Comparison of ENCODE assay signal across 23 cellular contexts in the genomic region with DNA sequence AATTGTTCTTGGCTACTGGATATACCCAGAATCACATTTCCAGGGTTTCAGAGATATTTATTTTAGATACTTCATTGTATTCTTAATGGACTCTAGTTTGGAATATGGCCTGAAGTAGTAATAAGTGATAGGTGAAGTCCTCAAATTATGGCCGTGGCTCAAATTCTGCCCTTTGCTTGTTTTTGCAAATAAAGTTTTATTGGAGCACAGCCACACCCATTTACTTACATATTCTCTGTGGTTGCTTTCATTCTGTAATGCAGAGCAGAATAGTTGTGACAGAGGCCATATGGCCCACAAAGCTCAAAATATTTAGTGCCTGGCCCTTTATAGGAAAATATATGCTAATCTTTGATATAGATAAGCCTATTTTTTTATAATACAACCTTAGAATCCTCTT.
"Had no signal": no experiment of that assay in that cellular context is flagged by ENCODE, and none has a peak within 500 bp of the region (broad histone marks: within the 10 kb centered on the region; RNA-seq: fewer than 3 reads in every experiment).

No MANE protein-coding gene starts in this region.

- H3K4me3 Mint-ChIP-seq: activated CD4-positive, alpha-beta memory T cell treated with anti-CD3 and anti-CD28 coated beads for 36 hours; activated naive CD8-positive, alpha-beta T cell treated with anti-CD3 and anti-CD28 coated beads for 36 hours; activated T-helper 1 cell treated with anti-CD3 and anti-CD28 coated beads, Interleukin-12 subunit alpha, Interleukin-12 subunit beta, Interleukin-2, Interleukin-4 antibody, amounts not matched to agents 30 ng/mL and 10 ng/mL and 1 ng/mL, durations not matched to agents 14 hours and 24 hours and 36 hours; endodermal cell; memory B cell; naive B cell; neural crest cell; stimulated activated naive CD8-positive, alpha-beta T cell treated with anti-CD3 and anti-CD28 coated beads, Interleukin-15, Interleukin-2, amounts not matched to agents 100 ng/mL and 50 ng/mL, for 24 hours; WTC11 had no signal

- H3K4me1 Mint-ChIP-seq: activated naive CD8-positive, alpha-beta T cell treated with anti-CD3 and anti-CD28 coated beads for 36 hours; endodermal cell; naive B cell had no signal

- H3K4me1 ChIP-seq: foreskin keratinocyte, left ventricle myocardium inferior, prostate gland, right atrium auricular region, vagina had no signal

- H3K36me3 Mint-ChIP-seq: memory B cell, naive B cell had no signal

- DNase-seq: activated CD4-positive, alpha-beta memory T cell treated with anti-CD3 and anti-CD28 coated beads for 36 hours; activated CD4-positive, alpha-beta T cell treated with anti-CD3 and anti-CD28 coated beads for 4 hours; activated naive CD4-positive, alpha-beta T cell; activated naive CD8-positive, alpha-beta T cell treated with anti-CD3 and anti-CD28 coated beads for 36 hours; activated T-cell treated with anti-CD3 and anti-CD28 coated beads for 4 hours; amniotic stem cell; endodermal cell; foreskin keratinocyte; kidney; left ventricle myocardium inferior; naive B cell; trophoblast cell had no signal

- H3K36me3 ChIP-seq: left ventricle myocardium inferior, prostate gland, right atrium auricular region, suprapubic skin, vagina had no signal

- H3K27ac ChIP-seq: cardiac muscle cell, epithelial cell of prostate, foreskin keratinocyte, left ventricle myocardium inferior, prostate gland, right atrium auricular region, suprapubic skin, vagina had no signal

- H3K27me3 Mint-ChIP-seq: activated CD4-positive, alpha-beta memory T cell treated with anti-CD3 and anti-CD28 coated beads for 36 hours; activated naive CD8-positive, alpha-beta T cell treated with anti-CD3 and anti-CD28 coated beads for 36 hours; memory B cell; naive B cell; stimulated activated naive CD8-positive, alpha-beta T cell treated with anti-CD3 and anti-CD28 coated beads, Interleukin-15, Interleukin-2, amounts not matched to agents 100 ng/mL and 50 ng/mL, for 24 hours had no signal

- H3K9me3 ChIP-seq: left ventricle myocardium inferior, prostate gland, right atrium auricular region, suprapubic skin, vagina had no signal

- ATAC-seq: foreskin keratinocyte, WTC11 had no signal

- FAIRE-seq: kidney had no signal

- H3K4me3 ChIP-seq: cardiac muscle cell, left ventricle myocardium inferior, prostate gland, right atrium auricular region, suprapubic skin, vagina had no signal

- H3K27me3 ChIP-seq: cardiac muscle cell, foreskin keratinocyte, right atrium auricular region, suprapubic skin, vagina had no signal

- H3K27ac Mint-ChIP-seq: activated CD4-positive, alpha-beta memory T cell treated with anti-CD3 and anti-CD28 coated beads for 36 hours; activated naive CD8-positive, alpha-beta T cell treated with anti-CD3 and anti-CD28 coated beads for 36 hours; activated T-helper 1 cell treated with anti-CD3 and anti-CD28 coated beads, Interleukin-12 subunit alpha, Interleukin-12 subunit beta, Interleukin-2, Interleukin-4 antibody, amounts not matched to agents 30 ng/mL and 10 ng/mL and 1 ng/mL, durations not matched to agents 14 hours and 24 hours and 36 hours; endodermal cell; memory B cell; stimulated activated naive CD8-positive, alpha-beta T cell treated with anti-CD3 and anti-CD28 coated beads, Interleukin-15, Interleukin-2, amounts not matched to agents 100 ng/mL and 50 ng/mL, for 24 hours; WTC11 had no signal

- H3K9me3 Mint-ChIP-seq: activated CD4-positive, alpha-beta memory T cell treated with anti-CD3 and anti-CD28 coated beads for 36 hours; activated naive CD8-positive, alpha-beta T cell treated with anti-CD3 and anti-CD28 coated beads for 36 hours; activated T-helper 1 cell treated with anti-CD3 and anti-CD28 coated beads, Interleukin-12 subunit alpha, Interleukin-12 subunit beta, Interleukin-2, Interleukin-4 antibody, amounts not matched to agents 30 ng/mL and 10 ng/mL and 1 ng/mL, durations not matched to agents 14 hours and 24 hours and 36 hours; endodermal cell; memory B cell; naive B cell; neural crest cell; stimulated activated naive CD8-positive, alpha-beta T cell treated with anti-CD3 and anti-CD28 coated beads, Interleukin-15, Interleukin-2, amounts not matched to agents 100 ng/mL and 50 ng/mL, for 24 hours; WTC11 had no signal
